ENCODE assay signal across 9 cellular contexts in the genomic region with DNA sequence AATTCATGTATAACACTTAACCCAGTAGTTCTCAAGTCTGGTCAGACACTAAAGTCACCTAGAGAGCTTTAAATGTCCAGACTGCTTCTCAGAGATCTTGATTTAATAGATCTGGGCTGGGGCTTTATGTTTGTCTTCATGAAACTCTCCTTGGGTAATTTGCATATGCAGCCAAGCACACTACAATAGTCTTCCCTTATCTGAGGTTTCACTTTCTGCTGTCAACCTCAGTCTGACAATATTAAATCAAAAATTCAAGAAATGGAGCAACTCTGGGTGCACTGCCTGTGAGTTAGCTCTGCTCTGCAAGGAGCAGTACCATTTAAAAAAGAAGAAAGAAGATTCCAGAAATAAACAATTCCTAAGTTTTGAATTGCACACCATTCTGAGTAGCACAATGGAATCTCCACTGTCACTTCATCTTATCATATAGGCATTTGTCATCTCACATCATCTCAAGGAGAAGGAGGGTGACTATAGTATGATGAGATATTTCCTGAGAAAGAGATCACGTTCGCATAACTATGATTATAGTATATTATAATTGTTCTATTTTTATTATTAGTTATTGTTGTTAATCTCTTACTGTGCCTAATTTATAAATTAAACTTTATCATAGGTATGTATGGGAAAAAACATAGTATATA. TPM values are rescaled to one million over a fixed set of nuclear protein-coding genes. Genes with fewer than 3 reads are reported as not detected.
DNase-seq lines count a peak whose midpoint lies in the region; ATAC-seq and TF ChIP-seq lines count a peak whose summit lies in the region.
"Had no signal": no experiment of that assay in that cellular context is flagged by ENCODE, and none has a peak within 500 bp of the region (broad histone marks: within the 10 kb centered on the region; RNA-seq: fewer than 3 reads in every experiment).

No MANE protein-coding gene starts in this region.

- intact Hi-C loops in activated CD4-positive, alpha-beta T cell treated with anti-CD3 and anti-CD28 coated beads for 36 hours (cut with DNase I, micrococcal nuclease), result loop anchor here (1.0 kb wide), 2 partner anchors 9 to 11 kb away; a partner anchor contains a TSS
- intact Hi-C loops in activated B cell treated with CpG ODN at 0.5 μM for 24 hours (cut with micrococcal nuclease), result loop anchor here (1.0 to 5.0 kb wide), 2 partner anchors 55 to 74 kb away; a partner anchor contains a TSS

- peak; percentile 91 for ATAC-seq in activated CD4-positive, alpha-beta T cell treated with anti-CD3 and anti-CD28 coated beads for 36 hours
- peak; percentile 96 for ATAC-seq in HG03039 (IDR thresholded peaks at IDR 0.05; ENCODE audit: unreplicated experiment)
- ATAC-seq in activated B cell treated with CpG ODN at 0.5 μM for 24 hours (ENCODE audit: low read depth), result peak; percentile 85
- ATAC-seq in stimulated activated naive CD8-positive, alpha-beta T cell treated with anti-CD3 and anti-CD28 coated beads, Interleukin-15, Interleukin-2, amounts not matched to agents 100 U/mL and 50 U/mL, for 24 hours, result peak; percentile 85

- peak overlapping the region; percentile 70 for H3K27ac Mint-ChIP-seq in activated CD4-positive, alpha-beta T cell treated with anti-CD3 and anti-CD28 coated beads for 36 hours
- no peak overlapping the region for H3K27ac Mint-ChIP-seq in activated B cell treated with CpG ODN at 0.5 μM for 24 hours

- DNase-seq in activated CD4-positive, alpha-beta T cell treated with anti-CD3 and anti-CD28 coated beads for 36 hours, result no peak
- no peak for DNase-seq in activated CD4-positive, alpha-beta T cell treated with anti-CD3 and anti-CD28 coated beads, Interleukin-2, amount 50 U/mL, for 1 hour
- DNase-seq in activated B cell treated with CpG ODN at 0.5 μM for 24 hours (no peak), NCI-H1694 (lab: John Stamatoyannopoulos, UW) (no peak), NCI-H226 (no peak), NCI-H446 (lab: John Stamatoyannopoulos, UW) (no peak)
- no peak for DNase-seq in stimulated activated naive CD8-positive, alpha-beta T cell treated with anti-CD3 and anti-CD28 coated beads, Interleukin-15, Interleukin-2, amounts not matched to agents 100 U/mL and 50 U/mL, for 24 hours
- DNase-seq: Right ventricle myocardium superior had no signal

- no peak for TF ChIP-seq CTCF in activated B cell treated with CpG ODN at 0.5 μM for 24 hours (IDR thresholded peaks at IDR 0.05)

- POLR2A ChIA-PET in activated CD4-positive, alpha-beta T cell treated with anti-CD3 and anti-CD28 coated beads for 36 hours (lab: Charles Lee), result no interaction called here
- POLR2A ChIA-PET in activated B cell treated with CpG ODN at 0.5 μM for 24 hours (lab: Charles Lee), result no interaction called here

- no peaks in the 10 kb centered on the region for H3K36me3 Mint-ChIP-seq in activated CD4-positive, alpha-beta T cell treated with anti-CD3 and anti-CD28 coated beads for 36 hours (ENCODE audit: low read depth)
- H3K36me3 Mint-ChIP-seq in activated B cell treated with CpG ODN at 0.5 μM for 24 hours (ENCODE audit: low read depth), result no peaks in the 10 kb centered on the region

- CTCF ChIA-PET in activated CD4-positive, alpha-beta T cell treated with anti-CD3 and anti-CD28 coated beads for 36 hours (lab: Charles Lee), result interaction anchor here (0.7 to 1.3 kb wide), 3 partner anchors 8 to 32 kb away, joined by 3 read pairs; no protein-coding TSS in a partner anchor
- CTCF ChIA-PET in activated B cell treated with CpG ODN at 0.5 μM for 24 hours (lab: Charles Lee), result no interaction called here

- H3K4me1 Mint-ChIP-seq in activated CD4-positive, alpha-beta T cell treated with anti-CD3 and anti-CD28 coated beads for 36 hours, result peaks cover 41% of the 10 kb centered on the region
- H3K4me1 Mint-ChIP-seq in activated B cell treated with CpG ODN at 0.5 μM for 24 hours, result peaks cover 7% of the 10 kb centered on the region

- no peaks in the 10 kb centered on the region for H3K27me3 Mint-ChIP-seq in activated CD4-positive, alpha-beta T cell treated with anti-CD3 and anti-CD28 coated beads for 36 hours
- peaks cover 47% of the 10 kb centered on the region for H3K27me3 Mint-ChIP-seq in activated B cell treated with CpG ODN at 0.5 μM for 24 hours

- no peaks in the 10 kb centered on the region for H3K9me3 Mint-ChIP-seq in activated CD4-positive, alpha-beta T cell treated with anti-CD3 and anti-CD28 coated beads for 36 hours (ENCODE audit: low read depth)
- peaks cover 1% of the 10 kb centered on the region for H3K9me3 Mint-ChIP-seq in activated B cell treated with CpG ODN at 0.5 μM for 24 hours

- H3K4me3 Mint-ChIP-seq in activated CD4-positive, alpha-beta T cell treated with anti-CD3 and anti-CD28 coated beads for 36 hours, result peak overlapping the region; percentile 48
- no peak overlapping the region for H3K4me3 Mint-ChIP-seq in activated B cell treated with CpG ODN at 0.5 μM for 24 hours

RNA-seq across cellular contexts. Expression of a gene that starts 9.4 kb away (rescaled TPM):
- 10 to 100 TPM; 11.6 to 13.0 TPM for total RNA-seq in activated CD4-positive, alpha-beta T cell treated with anti-CD3 and anti-CD28 coated beads for 36 hours
- 0.22 TPM in 1 of 2 replicates, not detected in the other for total RNA-seq in activated B cell treated with CpG ODN at 0.5 μM for 24 hours

RNA-seq across cellular contexts. Expression of a gene that starts 55.0 kb away (rescaled TPM):
- 10 to 100 TPM; 72.0 to 78.1 TPM for total RNA-seq in activated CD4-positive, alpha-beta T cell treated with anti-CD3 and anti-CD28 coated beads for 36 hours
- total RNA-seq in activated B cell treated with CpG ODN at 0.5 μM for 24 hours, result 28.5 and 29.8 TPM in 2 replicates

Comparison
In these comparisons a context has a peak if more than half of its experiments do, and no peak if none do; other contexts are left out.
1. RNA of a gene that starts 9.4 kb away (total RNA-seq): 11.6 to 13.0 TPM in activated CD4-positive, alpha-beta T cell treated with anti-CD3 and anti-CD28 coated beads for 36 hours; 0.22 TPM in activated B cell treated with CpG ODN at 0.5 μM for 24 hours; every median in the first group is over 10 times any median in the second.
2. Peak in every context shown above with its lines, with median percentiles within 50 percentile points of each other: ATAC-seq.